10 cellular contexts compared by ENCODE assay signal in the genomic region with DNA sequence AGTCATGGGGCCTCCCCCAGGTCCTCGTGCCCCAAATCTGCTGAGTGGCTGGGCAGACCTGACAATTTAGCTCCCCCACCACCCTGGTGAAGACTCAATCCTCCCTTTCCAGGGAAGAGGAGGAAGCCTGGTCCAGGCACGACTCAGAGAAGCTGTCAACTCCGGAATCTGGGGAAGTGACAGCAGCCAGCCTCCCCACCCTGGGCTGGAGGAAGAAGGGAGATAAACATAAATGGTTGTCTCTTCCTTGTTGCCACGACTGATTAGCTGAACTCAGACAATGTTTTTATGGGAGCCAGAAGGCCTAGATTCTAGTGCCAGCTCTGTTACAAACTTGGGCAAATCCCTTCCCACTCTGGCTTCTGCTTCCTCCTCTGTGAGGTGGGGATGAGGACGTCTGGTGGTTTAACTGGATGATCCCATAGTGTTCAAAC. TPM values are rescaled to one million over a fixed set of nuclear protein-coding genes. Genes with fewer than 3 reads are reported as not detected.
DNase-seq lines count a peak whose midpoint lies in the region; FAIRE-seq and TF ChIP-seq lines count a peak whose summit lies in the region.
"Had no signal": no experiment of that assay in that cellular context is flagged by ENCODE, and none has a peak within 500 bp of the region (broad histone marks: within the 10 kb centered on the region; RNA-seq: fewer than 3 reads in every experiment).

No MANE protein-coding gene starts in this region.

- peaks cover 30 to 48% of the 10 kb centered on the region in 2 donors for H3K36me3 Mint-ChIP-seq in CD14-positive monocyte

- peak overlapping the region; percentile 98 to 100 (median 99) for H3K27ac Mint-ChIP-seq in CD14-positive monocyte

- H3K27me3 Mint-ChIP-seq in CD14-positive monocyte (ENCODE audit: low read depth in 3 of 3), result peaks cover 0 to 2% (median 1%) of the 10 kb centered on the region in 3 donors

- FAIRE-seq in D721Med (lab: Jason Lieb, UNC), result no peak

- TF ChIP-seq CTCF in CD14-positive monocyte (IDR thresholded peaks at IDR 0.05), result no peak
- TF ChIP-seq CTCF in fibroblast of the aortic adventitia (IDR thresholded peaks at IDR 0.05; ENCODE audit: insufficient read depth, low read length), result no peak
- TF ChIP-seq CTCF in D721Med (IDR thresholded peaks at IDR 0.05; ENCODE audit: insufficient read depth, missing control alignments), result no peak

- peak overlapping the region in 1 of 2 donors; percentile 75 for H3K4me3 Mint-ChIP-seq in CD14-positive monocyte

- H3K9me3 Mint-ChIP-seq in CD14-positive monocyte, result peaks cover 0 to 2% (median 0%) of the 10 kb centered on the region in 7 donors

- H3K4me3 ChIP-seq in fibroblast of the aortic adventitia (ENCODE audit: low read depth, low read length), result no peak overlapping the region

- DNase-seq in CD14-positive monocyte (ENCODE audit: low spot score) (peak; percentile 63), OCI-M1 (lab: John Stamatoyannopoulos, UW) (peak; percentile 41), fibroblast of the aortic adventitia (ENCODE audit: low read depth) (peak; percentile 31), posterior vena cava (ENCODE audit: low spot score) (peak; percentile 78), D721Med (ENCODE audit: insufficient read length, low spot score) (no peak), NOMO-1 treated with DMSO at 0.1 percent for 48 hours (lab: John Stamatoyannopoulos, UW; ENCODE audit: unreplicated experiment) (no peak), superior temporal gyrus (ENCODE audit: extremely low spot score) (no peak), GDM1 (lab: John Stamatoyannopoulos, UW) (no peak)
- DNase-seq: DMS153, T-helper 9 cell had no signal

- peaks cover 60% of the 10 kb centered on the region for H3K4me1 Mint-ChIP-seq in CD14-positive monocyte

- intact Hi-C loops in CD14-positive monocyte (cut with micrococcal nuclease), result loop anchor here in 1 of 2 donors (2.0 to 5.0 kb wide), 2 partner anchors 14 to 51 kb away; a partner anchor contains a TSS
- intact Hi-C loops in posterior vena cava (cut with DNase I), result no loop called here

RNA-seq across cellular contexts. Expression of a gene that starts 15.4 kb away (rescaled TPM):
- polyA plus RNA-seq in CD14-positive monocyte, result 10 to 100 TPM; 68.4 to 84.1 TPM
- total RNA-seq in fibroblast of the aortic adventitia (ENCODE audit: low replicate concordance) (1.5 and 2.8 TPM in 2 replicates), posterior vena cava (10 to 100 TPM; 70.6 to 72.4 TPM)

RNA-seq across cellular contexts. Expression of a gene that starts 44.5 kb away (rescaled TPM):
- 10 to 100 TPM; 28.0 to 57.9 TPM for polyA plus RNA-seq in CD14-positive monocyte
- 26.2 and 42.6 TPM in 2 replicates for total RNA-seq in fibroblast of the aortic adventitia (ENCODE audit: low replicate concordance)
- 10 to 100 TPM; 23.4 to 41.6 TPM for total RNA-seq in posterior vena cava

RNA-seq across cellular contexts. Expression of a gene that starts 50.9 kb away (rescaled TPM):
- 100 to 1,000 TPM in 1 of 2 donors, 10 to 100 TPM in 1; 93.5 to 124 TPM for polyA plus RNA-seq in CD14-positive monocyte
- total RNA-seq in fibroblast of the aortic adventitia (ENCODE audit: low replicate concordance) (111 and 194 TPM in 2 replicates), posterior vena cava (100 to 1,000 TPM; 328 to 430 TPM)

Comparison
In these comparisons a context has a peak if more than half of its experiments do, and no peak if none do; other contexts are left out.
1. DNase-seq: peak in CD14-positive monocyte (single experiment), OCI-M1 (single experiment), fibroblast of the aortic adventitia (single experiment) and posterior vena cava (single experiment); none in D721Med (single experiment), NOMO-1 treated with DMSO at 0.1 percent for 48 hours (single experiment), superior temporal gyrus (single experiment) and GDM1 (single experiment).
2. RNA of a gene that starts 15.4 kb away (total RNA-seq): 70.6 to 72.4 TPM in posterior vena cava; 1.5 to 2.8 TPM in fibroblast of the aortic adventitia; every median in the first group is over 10 times any median in the second.